In genomic region chr14:101031721-101032120, GRCh38 we compare ENCODE assay signal across 16 cellular contexts.
"Had no signal": no experiment of that assay in that cellular context is flagged by ENCODE, and none has a peak within 500 bp of the region (broad histone marks: within the 10 kb centered on the region; RNA-seq: fewer than 3 reads in every experiment).

No MANE protein-coding gene starts in this region.

- H3K27ac ChIP-seq: epithelial cell of prostate, esophagus muscularis mucosa, gastrocnemius medialis, neutrophil, testis, tibial nerve had no signal

- DNase-seq: effector memory CD8-positive, alpha-beta T cell; left colon; mammary epithelial cell; mucosa of descending colon; stimulated activated CD4-positive, alpha-beta T cell treated with anti-CD3 and anti-CD28 coated beads, Interleukin-4, amount 100 ng/mL, for 1 hour; testis had no signal

- H3K36me3 ChIP-seq: esophagus muscularis mucosa, gastrocnemius medialis, neutrophil had no signal

- H3K27ac Mint-ChIP-seq: effector memory CD8-positive, alpha-beta T cell; naive thymus-derived CD8-positive, alpha-beta T cell; stimulated activated memory B cell treated with anti-CD40 and anti-IgM and Interleukin-4, amounts not matched to agents 10 μg/mL and 1 μg/mL and 100 μg/mL, for 72 hours; stimulated activated naive CD8-positive, alpha-beta T cell treated with anti-CD3 and anti-CD28 coated beads, Interleukin-15, Interleukin-2, amounts not matched to agents 100 ng/mL and 50 ng/mL, for 24 hours had no signal

- H3K4me3 Mint-ChIP-seq: central memory CD8-positive, alpha-beta T cell; effector memory CD8-positive, alpha-beta T cell; naive thymus-derived CD8-positive, alpha-beta T cell; stimulated activated memory B cell treated with anti-CD40 and anti-IgM and Interleukin-4, amounts not matched to agents 10 μg/mL and 1 μg/mL and 100 μg/mL, for 72 hours; stimulated activated naive CD8-positive, alpha-beta T cell treated with anti-CD3 and anti-CD28 coated beads, Interleukin-15, Interleukin-2, amounts not matched to agents 100 ng/mL and 50 ng/mL, for 24 hours had no signal

- H3K4me3 ChIP-seq: esophagus muscularis mucosa, gastrocnemius medialis, mucosa of descending colon, smooth muscle cell, testis, tibial nerve had no signal

- H3K4me1 ChIP-seq: esophagus muscularis mucosa, gastrocnemius medialis, testis, tibial nerve had no signal

- H3K9me3 ChIP-seq: esophagus muscularis mucosa, gastrocnemius medialis, mucosa of descending colon, neutrophil, testis, tibial nerve had no signal

- H3K27me3 ChIP-seq: esophagus muscularis mucosa, gastrocnemius medialis, neutrophil, testis, tibial nerve had no signal

- H3K4me1 Mint-ChIP-seq: central memory CD8-positive, alpha-beta T cell; stimulated activated memory B cell treated with anti-CD40 and anti-IgM and Interleukin-4, amounts not matched to agents 10 μg/mL and 1 μg/mL and 100 μg/mL, for 72 hours had no signal

- H3K27me3 Mint-ChIP-seq: stimulated activated memory B cell treated with anti-CD40 and anti-IgM and Interleukin-4, amounts not matched to agents 10 μg/mL and 1 μg/mL and 100 μg/mL, for 72 hours; stimulated activated naive CD8-positive, alpha-beta T cell treated with anti-CD3 and anti-CD28 coated beads, Interleukin-15, Interleukin-2, amounts not matched to agents 100 ng/mL and 50 ng/mL, for 24 hours had no signal

- H3K9me3 Mint-ChIP-seq: central memory CD8-positive, alpha-beta T cell; effector memory CD8-positive, alpha-beta T cell; naive thymus-derived CD8-positive, alpha-beta T cell; stimulated activated naive CD8-positive, alpha-beta T cell treated with anti-CD3 and anti-CD28 coated beads, Interleukin-15, Interleukin-2, amounts not matched to agents 100 ng/mL and 50 ng/mL, for 24 hours had no signal

- H3K36me3 Mint-ChIP-seq: naive thymus-derived CD8-positive, alpha-beta T cell; stimulated activated memory B cell treated with anti-CD40 and anti-IgM and Interleukin-4, amounts not matched to agents 10 μg/mL and 1 μg/mL and 100 μg/mL, for 72 hours had no signal

- ATAC-seq: effector memory CD8-positive, alpha-beta T cell; gastrocnemius medialis; left colon; mucosa of descending colon; naive thymus-derived CD8-positive, alpha-beta T cell; stimulated activated memory B cell treated with anti-CD40 and anti-IgM and Interleukin-4, amounts not matched to agents 10 μg/mL and 1 μg/mL and 100 μg/mL, for 72 hours had no signal
